ENCODE assay signal across 7 cellular contexts in genomic region chr1:161763522-161764098, GRCh38. TPM values are rescaled to one million over a fixed set of nuclear protein-coding genes. Genes with fewer than 3 reads are reported as not detected.
A peak's percentile ranks its signal among the peaks of the same experiment; 100 is the strongest.
DNase-seq lines count a peak whose midpoint lies in the region; ATAC-seq and TF ChIP-seq lines count a peak whose summit lies in the region.

No MANE protein-coding gene starts in this region.

- H3K9me3 ChIP-seq in esophagus squamous epithelium (no peaks in the 10 kb centered on the region), sigmoid colon (no peaks in the 10 kb centered on the region)

- H3K4me3 ChIP-seq in esophagus squamous epithelium (no peak overlapping the region), sigmoid colon (no peak overlapping the region)

- peaks cover 0 to 24% (median 14%) of the 10 kb centered on the region in 3 donors for H3K4me1 ChIP-seq in esophagus squamous epithelium
- H3K4me1 ChIP-seq in sigmoid colon, result peaks cover 0 to 21% (median 18%) of the 10 kb centered on the region in 4 donors

- ATAC-seq in GM18868 (IDR thresholded peaks at IDR 0.05; ENCODE audit: unreplicated experiment), result no peak

- no peak for TF ChIP-seq EP300 in sigmoid colon (IDR thresholded peaks at IDR 0.05)

- WGBS in esophagus squamous epithelium, 2 donors, result 64 to 70% methylated on average over 7 of the region's 7 CpGs
- WGBS in sigmoid colon, 2 donors, result 54 to 66% methylated on average over 7 of the region's 7 CpGs

- TF ChIP-seq CTCF in esophagus squamous epithelium (IDR thresholded peaks at IDR 0.05), result peak in 5 of 6 experiments; percentile 21 to 50 (median 29)
- peak in 1 of 4 experiments; percentile 30 for TF ChIP-seq CTCF in sigmoid colon (IDR thresholded peaks at IDR 0.05)

- H3K4me1 Mint-ChIP-seq in activated CD4-positive, alpha-beta T cell treated with anti-CD3 and anti-CD28 coated beads, Interleukin-2, amount 10 ng/mL, durations not matched to agents 24 days and 14 days, result peaks cover 35% of the 10 kb centered on the region

- H3K27ac Mint-ChIP-seq in activated CD4-positive, alpha-beta T cell treated with anti-CD3 and anti-CD28 coated beads, Interleukin-2, amount 10 ng/mL, durations not matched to agents 24 days and 14 days, result no peak overlapping the region

- peak; percentile 60 for DNase-seq in ELR (ENCODE audit: low read depth)
- DNase-seq in KG1 (lab: John Stamatoyannopoulos, UW), result peak; percentile 37
- DNase-seq in activated CD4-positive, alpha-beta T cell treated with anti-CD3 and anti-CD28 coated beads, Interleukin-2, amount 10 ng/mL, durations not matched to agents 24 days and 14 days, result peak; percentile 84
- no peak for DNase-seq in esophagus squamous epithelium (lab: John Stamatoyannopoulos, UW)
- DNase-seq in stimulated activated naive CD4-positive, alpha-beta T cell (lab: John Stamatoyannopoulos, UW), result peak in 5 of 6 experiments; percentile 12 to 58 (median 31)
- DNase-seq in sigmoid colon, result no peak

- H3K36me3 ChIP-seq in esophagus squamous epithelium (peaks cover 0 to 13% (median 0%) of the 10 kb centered on the region in 3 donors), sigmoid colon (peaks cover 0 to 16% (median 3%) of the 10 kb centered on the region in 4 donors)

- no peaks in the 10 kb centered on the region for H3K27me3 Mint-ChIP-seq in activated CD4-positive, alpha-beta T cell treated with anti-CD3 and anti-CD28 coated beads, Interleukin-2, amount 10 ng/mL, durations not matched to agents 24 days and 14 days

- no peak for TF ChIP-seq POLR2A in esophagus squamous epithelium (IDR thresholded peaks at IDR 0.05)
- no peak for TF ChIP-seq POLR2A in sigmoid colon (IDR thresholded peaks at IDR 0.05)

- no peaks in the 10 kb centered on the region for H3K9me3 Mint-ChIP-seq in activated CD4-positive, alpha-beta T cell treated with anti-CD3 and anti-CD28 coated beads, Interleukin-2, amount 10 ng/mL, durations not matched to agents 24 days and 14 days

- H3K27me3 ChIP-seq in esophagus squamous epithelium, result no peaks in the 10 kb centered on the region
- H3K27me3 ChIP-seq in sigmoid colon, result no peaks in the 10 kb centered on the region

- H3K27ac ChIP-seq in esophagus squamous epithelium (no peak overlapping the region), sigmoid colon (no peak overlapping the region)

- peak overlapping the region; percentile 62 for H3K4me3 Mint-ChIP-seq in activated CD4-positive, alpha-beta T cell treated with anti-CD3 and anti-CD28 coated beads, Interleukin-2, amount 10 ng/mL, durations not matched to agents 24 days and 14 days

- intact Hi-C loops in activated CD4-positive, alpha-beta T cell treated with anti-CD3 and anti-CD28 coated beads, Interleukin-2, amount 10 ng/mL, durations not matched to agents 24 days and 14 days (cut with micrococcal nuclease), result loop anchor here (2.0 kb wide), 1 partner anchor 273 kb away; no protein-coding TSS in a partner anchor
- intact Hi-C loops in esophagus squamous epithelium (cut with DNase I) (no loop called here), sigmoid colon (cut with DNase I) (no loop called here)

- H3K36me3 Mint-ChIP-seq in activated CD4-positive, alpha-beta T cell treated with anti-CD3 and anti-CD28 coated beads, Interleukin-2, amount 10 ng/mL, durations not matched to agents 24 days and 14 days (ENCODE audit: low read depth), result peaks cover 9% of the 10 kb centered on the region

RNA-seq across cellular contexts. Expression of gene ATF6, which starts 2.5 kb away (rescaled TPM):
- total RNA-seq in activated CD4-positive, alpha-beta T cell treated with anti-CD3 and anti-CD28 coated beads, Interleukin-2, amount 10 ng/mL, durations not matched to agents 24 days and 14 days, result 23.6 and 27.7 TPM in 2 replicates
- total RNA-seq in esophagus squamous epithelium, result 10 to 100 TPM; 13.4 to 24.8 (median 17.6) TPM
- total RNA-seq in sigmoid colon, result 10 to 100 TPM; 26.3 to 28.1 (median 27.6) TPM
- 1 to 10 TPM; 2.3 to 9.0 (median 3.0) TPM for polyA plus RNA-seq in sigmoid colon

RNA-seq across cellular contexts. Expression of gene DUSP12, which starts 14.0 kb away (rescaled TPM):
- 38.2 and 39.7 TPM in 2 replicates for total RNA-seq in activated CD4-positive, alpha-beta T cell treated with anti-CD3 and anti-CD28 coated beads, Interleukin-2, amount 10 ng/mL, durations not matched to agents 24 days and 14 days
- total RNA-seq in esophagus squamous epithelium, result 10 to 100 TPM in 3 of 4 donors, 1 to 10 TPM in 1; 6.0 to 24.0 (median 15.1) TPM
- total RNA-seq in sigmoid colon, result 10 to 100 TPM; 12.7 to 40.3 (median 24.1) TPM
- 10 to 100 TPM; 13.6 to 21.0 (median 17.5) TPM for polyA plus RNA-seq in sigmoid colon

RNA-seq across cellular contexts. Expression of gene FCRLB, which starts 42.3 kb away (rescaled TPM):
- total RNA-seq in activated CD4-positive, alpha-beta T cell treated with anti-CD3 and anti-CD28 coated beads, Interleukin-2, amount 10 ng/mL, durations not matched to agents 24 days and 14 days, result not detected in 2 replicates
- total RNA-seq in esophagus squamous epithelium, result 1 to 10 TPM in 1 of 4 donors, under 1 TPM in 3; 0.31 to 1.2 (median 0.83) TPM
- under 1 TPM in 3 of 4 donors, not detected in 1; 0.36 to 0.95 (median 0.82) TPM for total RNA-seq in sigmoid colon
- polyA plus RNA-seq in sigmoid colon, result under 1 TPM in 2 of 3 donors, not detected in 1; 0.23 to 0.89 TPM

RNA-seq across cellular contexts. Expression of gene FCRLA, which starts 56.6 kb away (rescaled TPM):
- total RNA-seq in activated CD4-positive, alpha-beta T cell treated with anti-CD3 and anti-CD28 coated beads, Interleukin-2, amount 10 ng/mL, durations not matched to agents 24 days and 14 days, result not detected in 2 replicates
- total RNA-seq in esophagus squamous epithelium (under 1 TPM in 1 of 4 donors, not detected in 3; 0.62 TPM), sigmoid colon (not detected)
- 10 to 100 TPM in 1 of 3 donors, 1 to 10 TPM in 1, not detected in 1; 1.6 to 22.0 TPM for polyA plus RNA-seq in sigmoid colon

Comparison
In these comparisons a context has a peak if more than half of its experiments do, and no peak if none do; other contexts are left out.
1. DNase-seq: peak in ELR (single experiment), KG1 (single experiment), activated CD4-positive, alpha-beta T cell treated with anti-CD3 and anti-CD28 coated beads, Interleukin-2, amount 10 ng/mL, durations not matched to agents 24 days and 14 days (single experiment) and stimulated activated naive CD4-positive, alpha-beta T cell (5 of 6); none in esophagus squamous epithelium (single experiment) and sigmoid colon (single experiment).